In genomic region chr19:17303167-17303939, GRCh38 we compare ENCODE assay signal across 8 cellular contexts. TPM values are rescaled to one million over a fixed set of nuclear protein-coding genes. Genes with fewer than 3 reads are reported as not detected.
DNase-seq lines count a peak whose midpoint lies in the region; ATAC-seq and TF ChIP-seq lines count a peak whose summit lies in the region.

A gene with protein sequence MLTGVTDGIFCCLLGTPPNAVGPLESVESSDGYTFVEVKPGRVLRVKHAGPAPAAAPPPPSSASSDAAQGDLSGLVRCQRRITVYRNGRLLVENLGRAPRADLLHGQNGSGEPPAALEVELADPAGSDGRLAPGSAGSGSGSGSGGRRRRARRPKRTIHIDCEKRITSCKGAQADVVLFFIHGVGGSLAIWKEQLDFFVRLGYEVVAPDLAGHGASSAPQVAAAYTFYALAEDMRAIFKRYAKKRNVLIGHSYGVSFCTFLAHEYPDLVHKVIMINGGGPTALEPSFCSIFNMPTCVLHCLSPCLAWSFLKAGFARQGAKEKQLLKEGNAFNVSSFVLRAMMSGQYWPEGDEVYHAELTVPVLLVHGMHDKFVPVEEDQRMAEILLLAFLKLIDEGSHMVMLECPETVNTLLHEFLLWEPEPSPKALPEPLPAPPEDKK (minus strand): TSS chr19:17303425. CDS start chr19:17301616, 1,809 bp downstream.

- peaks cover under 1% of the 10 kb centered on the region for H3K9me3 Mint-ChIP-seq in activated CD4-positive, alpha-beta memory T cell treated with anti-CD3 and anti-CD28 coated beads for 36 hours

- no peaks in the 10 kb centered on the region for H3K36me3 Mint-ChIP-seq in activated CD4-positive, alpha-beta memory T cell treated with anti-CD3 and anti-CD28 coated beads for 36 hours

- peak within 1 kb of the TSS; percentile 64 for H3K4me3 Mint-ChIP-seq in activated CD4-positive, alpha-beta memory T cell treated with anti-CD3 and anti-CD28 coated beads for 36 hours

- no peaks in the 10 kb centered on the region for H3K27me3 Mint-ChIP-seq in activated CD4-positive, alpha-beta memory T cell treated with anti-CD3 and anti-CD28 coated beads for 36 hours

- peaks cover 43% of the 10 kb centered on the region for H3K4me1 Mint-ChIP-seq in activated CD4-positive, alpha-beta memory T cell treated with anti-CD3 and anti-CD28 coated beads for 36 hours (ENCODE audit: low read depth)

- intact Hi-C loops in activated CD4-positive, alpha-beta memory T cell treated with anti-CD3 and anti-CD28 coated beads for 36 hours (cut with micrococcal nuclease), result no loop called here
- intact Hi-C loops in lower leg skin (cut with DNase I; ENCODE audit: low total_unique reads), result no loop called here

- POLR2A ChIA-PET in activated CD4-positive, alpha-beta memory T cell treated with anti-CD3 and anti-CD28 coated beads for 36 hours (lab: Charles Lee), result interaction anchor here (0.7 kb wide), 1 partner anchor 1233 kb away, joined by 4 read pairs; no protein-coding TSS in a partner anchor

- H3K27ac ChIP-seq in duodenal mucosa (ENCODE audit: low read depth, low read length), result no peak within 1 kb of the TSS

- H3K4me1 ChIP-seq in duodenal mucosa (ENCODE audit: control insufficient read depth in 1 of 2, insufficient read depth in 2 of 2, low read length in 2 of 2), result peaks cover 16 to 30% of the 10 kb centered on the region in 2 donors

- peak; percentile 42 for ATAC-seq in HG03520 (IDR thresholded peaks at IDR 0.05; ENCODE audit: unreplicated experiment)

- CTCF ChIA-PET in activated CD4-positive, alpha-beta memory T cell treated with anti-CD3 and anti-CD28 coated beads for 36 hours (lab: Charles Lee), result interaction anchor here (0.7 to 2.4 kb wide), 6 partner anchors 7 to 82 kb away, joined by 3 to 18 read pairs (median 5); partner anchors contain the start of gene BABAM1

- peak; percentile 34 to 94 (median 81) for DNase-seq in C1 segment of cervical spinal cord (lab: John Stamatoyannopoulos, UW)
- DNase-seq in GM19240 (ENCODE audit: insufficient read length, low spot score), result peak; percentile 95
- peak; percentile 97 for DNase-seq in NCI-H69 (lab: John Stamatoyannopoulos, UW)
- peak; percentile 96 for DNase-seq in activated CD4-positive, alpha-beta memory T cell treated with anti-CD3 and anti-CD28 coated beads for 36 hours
- DNase-seq in lower leg skin (ENCODE audit: low spot score in 2 of 2), result peak; percentile 94 to 99
- peak; percentile 94 for DNase-seq in stimulated activated CD4-positive, alpha-beta T cell treated with anti-CD3 and anti-CD28 coated beads, Interleukin-4, amount 100 ng/mL, for 24 hours

- TF ChIP-seq CTCF in lower leg skin (IDR thresholded peaks at IDR 0.05), result no peak

- peak within 1 kb of the TSS; percentile 61 to 62 for H3K4me3 ChIP-seq in duodenal mucosa (ENCODE audit: low read depth in 1 of 2, low read length in 2 of 2)
- peak within 1 kb of the TSS; percentile 71 for H3K4me3 ChIP-seq in lower leg skin (ENCODE audit: low read depth, poor library complexity, severe bottlenecking)

- H3K9me3 ChIP-seq in duodenal mucosa (ENCODE audit: control insufficient read depth in 1 of 2, low read length in 2 of 2), result peaks cover 0 to under 1% of the 10 kb centered on the region in 2 donors

- H3K27me3 ChIP-seq in duodenal mucosa (ENCODE audit: control insufficient read depth in 1 of 2, insufficient read depth in 2 of 2, low read length in 2 of 2), result no peaks in the 10 kb centered on the region

- H3K36me3 ChIP-seq in duodenal mucosa (ENCODE audit: control insufficient read depth in 1 of 2, insufficient read depth in 2 of 2, low read length in 2 of 2), result no peaks in the 10 kb centered on the region

- TF ChIP-seq POLR2A in lower leg skin (IDR thresholded peaks at IDR 0.05), result no peak

- no peak within 1 kb of the TSS for H3K27ac Mint-ChIP-seq in activated CD4-positive, alpha-beta memory T cell treated with anti-CD3 and anti-CD28 coated beads for 36 hours

- 2 to 3% methylated on average over 22 to 35 of the region's 52 CpGs for WGBS in lower leg skin, 2 donors

- peak within 1 kb of the TSS in 1 of 2 donors; percentile 51 for H3K9ac ChIP-seq in duodenal mucosa (ENCODE audit: low read depth in 1 of 2, low read length in 2 of 2)

RNA-seq across cellular contexts. Expression of the gene that starts here (rescaled TPM):
- 1 to 10 TPM; 7.7 to 7.9 TPM for total RNA-seq in activated CD4-positive, alpha-beta memory T cell treated with anti-CD3 and anti-CD28 coated beads for 36 hours
- total RNA-seq in lower leg skin, result 10 to 100 TPM; 20.2 to 34.9 (median 27.7) TPM
